In the genomic region with DNA sequence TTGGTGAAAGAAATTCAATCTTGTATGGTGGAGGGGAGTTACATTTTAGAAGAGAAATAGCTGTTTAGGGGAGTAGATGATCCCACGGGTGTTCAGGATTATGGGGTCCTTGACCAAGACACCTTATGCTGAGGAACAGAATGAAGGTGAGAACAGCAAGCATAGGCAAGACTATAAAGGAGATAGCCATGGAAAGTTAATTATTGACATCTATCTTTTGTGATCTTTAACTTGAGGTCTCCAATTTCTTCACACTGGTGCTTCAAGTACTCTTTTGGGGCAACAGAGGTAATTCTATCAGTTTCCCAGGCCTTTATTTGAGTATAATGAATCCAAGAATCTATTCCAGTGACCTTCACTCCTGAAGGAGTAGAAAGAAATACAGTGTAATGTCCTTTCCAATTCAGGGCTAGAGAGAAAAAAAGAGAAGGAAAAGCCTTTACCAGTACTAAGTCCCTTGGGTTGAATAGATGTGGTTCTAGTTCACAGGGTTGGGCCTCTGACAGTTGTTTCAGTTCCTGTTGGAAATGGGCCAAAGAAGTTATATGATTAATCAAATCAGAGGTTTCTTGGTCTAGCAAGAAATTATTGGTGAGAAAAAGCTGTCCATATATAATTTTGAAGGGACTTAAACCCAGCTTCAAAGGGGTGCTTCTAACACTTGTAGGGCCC, we compare ENCODE assay signal across 22 cellular contexts.
DNase-seq lines count a peak whose midpoint lies in the region; ATAC-seq, FAIRE-seq and TF ChIP-seq lines count a peak whose summit lies in the region.
"Had no signal": no experiment of that assay in that cellular context is flagged by ENCODE, and none has a peak within 500 bp of the region (broad histone marks: within the 10 kb centered on the region; RNA-seq: fewer than 3 reads in every experiment).

No MANE protein-coding gene starts in this region.

- H3K4me2 ChIP-seq in GM12878 (ENCODE audit: control insufficient read depth, insufficient read depth): no peak overlapping the region

- H3K27me3 ChIP-seq in GM12878 (replicated peaks in 1 of 2; ENCODE audit: control insufficient read depth in 2 of 2, insufficient read depth in 2 of 2, low read length in 1 of 2): no peaks in the 10 kb centered on the region
- no peaks in the 10 kb centered on the region for H3K27me3 ChIP-seq in left ventricle myocardium inferior (ENCODE audit: low read depth)

- no peak for TF ChIP-seq RAD21 in GM12878 (IDR thresholded peaks at IDR 0.05; ENCODE audit: insufficient read depth, low read depth, low read length)

- peaks cover 8% of the 10 kb centered on the region for H3K9me3 Mint-ChIP-seq in activated T-helper 1 cell treated with anti-CD3 and anti-CD28 coated beads, Interleukin-12 subunit alpha, Interleukin-12 subunit beta, Interleukin-2, Interleukin-4 antibody, amounts not matched to agents 30 ng/mL and 10 ng/mL and 1 ng/mL, durations not matched to agents 14 hours and 24 hours and 36 hours

- no peaks in the 10 kb centered on the region for H3K79me2 ChIP-seq in GM12878 (ENCODE audit: control insufficient read depth, insufficient read depth, low read length)

- no peak overlapping the region for H3K4me3 Mint-ChIP-seq in activated T-helper 1 cell treated with anti-CD3 and anti-CD28 coated beads, Interleukin-12 subunit alpha, Interleukin-12 subunit beta, Interleukin-2, Interleukin-4 antibody, amounts not matched to agents 30 ng/mL and 10 ng/mL and 1 ng/mL, durations not matched to agents 14 hours and 24 hours and 36 hours
- H3K4me3 Mint-ChIP-seq: naive thymus-derived CD8-positive, alpha-beta T cell had no signal

- TF ChIP-seq POLR2A in GM12878 (IDR thresholded peaks at IDR 0.05; ENCODE audit: low read depth, low read length): no peak

- H3K9me3 ChIP-seq in GM12878 (replicated peaks; ENCODE audit: control insufficient read depth, insufficient read depth, low read length) (no peaks in the 10 kb centered on the region), left ventricle myocardium inferior (replicated peaks) (peaks cover 36% of the 10 kb centered on the region)

- H3K4me3 ChIP-seq in GM12878 (no peak overlapping the region), left ventricle myocardium inferior (no peak overlapping the region)
- H3K4me3 ChIP-seq: SK-N-MC had no signal

- H3K36me3 ChIP-seq in GM12878 (ENCODE audit: control insufficient read depth in 2 of 2, insufficient read depth in 2 of 2, low read length in 1 of 2): no peaks in the 10 kb centered on the region
- H3K36me3 ChIP-seq in left ventricle myocardium inferior: no peaks in the 10 kb centered on the region

- H3K36me3 Mint-ChIP-seq in activated T-helper 1 cell treated with anti-CD3 and anti-CD28 coated beads, Interleukin-12 subunit alpha, Interleukin-12 subunit beta, Interleukin-2, Interleukin-4 antibody, amounts not matched to agents 30 ng/mL and 10 ng/mL and 1 ng/mL, durations not matched to agents 14 hours and 24 hours and 36 hours (ENCODE audit: low read depth): no peaks in the 10 kb centered on the region
- H3K36me3 Mint-ChIP-seq: naive thymus-derived CD8-positive, alpha-beta T cell had no signal

- POLR2A ChIA-PET in GM12878 (lab: Charles Lee): no interaction called here

- intact Hi-C loops in GM12878 (cut with micrococcal nuclease; ENCODE audit: unreplicated experiment): no loop called here
- intact Hi-C loops in left ventricle myocardium inferior (cut with micrococcal nuclease): no loop called here
- intact Hi-C loops in activated T-helper 1 cell treated with anti-CD3 and anti-CD28 coated beads, Interleukin-12 subunit alpha, Interleukin-12 subunit beta, Interleukin-2, Interleukin-4 antibody, amounts not matched to agents 30 ng/mL and 10 ng/mL and 1 ng/mL, durations not matched to agents 14 hours and 24 hours and 36 hours (cut with micrococcal nuclease): no loop called here

- no peak for TF ChIP-seq EP300 in GM12878 (IDR thresholded peaks at IDR 0.05; ENCODE audit: borderline replicate concordance in 1 of 2, control insufficient read depth in 1 of 2, low read depth in 2 of 2, low read length in 2 of 2)

- H3K27ac Mint-ChIP-seq in activated T-helper 1 cell treated with anti-CD3 and anti-CD28 coated beads, Interleukin-12 subunit alpha, Interleukin-12 subunit beta, Interleukin-2, Interleukin-4 antibody, amounts not matched to agents 30 ng/mL and 10 ng/mL and 1 ng/mL, durations not matched to agents 14 hours and 24 hours and 36 hours: no peak overlapping the region
- H3K27ac Mint-ChIP-seq: naive thymus-derived CD8-positive, alpha-beta T cell had no signal

- H3K27ac ChIP-seq in GM12878 (ENCODE audit: control insufficient read depth, insufficient read depth): no peak overlapping the region
- H3K27ac ChIP-seq in left ventricle myocardium inferior (replicated peaks): no peak overlapping the region
- H3K27ac ChIP-seq: SK-N-MC had no signal

- 0% methylated on average over 1 of the region's 1 CpG for WGBS in GM12878 (ENCODE audit: insufficient coverage, insufficient replicate concordance, low lambda C conversion rate, missing lambda C conversion rate)

- BruUV-seq in GM12878 (replicated peaks; lab: Mats Ljungman, UMichigan): no TSS peak

- H2AFZ ChIP-seq in GM12878 (ENCODE audit: control insufficient read depth, low read depth, low read length): no peak overlapping the region

- DNase-seq in GM12878 (ENCODE audit: low read depth, low spot score): no peak
- DNase-seq in left ventricle myocardium inferior: no peak
- no peak for DNase-seq in NCI-H1048 (lab: John Stamatoyannopoulos, UW)
- no peak for DNase-seq in activated T-helper 1 cell treated with anti-CD3 and anti-CD28 coated beads, Interleukin-12 subunit alpha, Interleukin-12 subunit beta, Interleukin-2, Interleukin-4 antibody, amounts not matched to agents 30 ng/mL and 10 ng/mL and 1 ng/mL, durations not matched to agents 14 hours and 24 hours and 36 hours (ENCODE audit: low spot score)
- DNase-seq: activated CD4-positive, alpha-beta T cell treated with anti-CD3 and anti-CD28 coated beads for 48 hours; activated CD8-positive, alpha-beta memory T cell treated with anti-CD3 and anti-CD28 coated beads, Interleukin-2, amount 50 U/mL, for 4 hours; activated gamma-delta T cell treated with Interleukin-2 at 50 U/mL for 16 hours; cerebellar nuclear complex; EL; mammary epithelial cell; naive thymus-derived CD8-positive, alpha-beta T cell; NCI-H2081; NCI-H526 treated with DMSO at 0.1 percent for 48 hours; stimulated activated CD4-positive, alpha-beta T cell treated with anti-CD3 and anti-CD28 coated beads, Interleukin-4, amount 100 ng/mL, for 1 hour; substantia nigra; T1000 had no signal

- RAD21 ChIA-PET in GM12878 (lab: Charles Lee; ENCODE audit: unreplicated experiment): no interaction called here

- SMC1A ChIA-PET in GM12878 (lab: Charles Lee; ENCODE audit: uncharacterized antibody, unreplicated experiment): interaction anchor here (1.3 kb wide), 1 partner anchor 10 kb away, joined by 3 read pairs; no protein-coding TSS in a partner anchor

- CTCF ChIA-PET in GM12878 (lab: Yijun Ruan, JAX): no interaction called here

- no peak for TF ChIP-seq CTCF in GM12878 (IDR thresholded peaks at IDR 0.05 in 2 of 3, conservative IDR thresholded peaks at IDR 0.05 in 1 of 3; ENCODE audit: control insufficient read depth in 2 of 3, extremely low read depth in 1 of 3, insufficient read depth in 1 of 3, low read depth in 3 of 3, low read length in 3 of 3)
- TF ChIP-seq CTCF in left ventricle myocardium inferior (IDR thresholded peaks at IDR 0.05; ENCODE audit: borderline replicate concordance): no peak

- H3K4me1 Mint-ChIP-seq in activated T-helper 1 cell treated with anti-CD3 and anti-CD28 coated beads, Interleukin-12 subunit alpha, Interleukin-12 subunit beta, Interleukin-2, Interleukin-4 antibody, amounts not matched to agents 30 ng/mL and 10 ng/mL and 1 ng/mL, durations not matched to agents 14 hours and 24 hours and 36 hours (ENCODE audit: low read depth): no peaks in the 10 kb centered on the region

- no peak for FAIRE-seq in GM12878 (lab: Jason Lieb, UNC)
- FAIRE-seq: islet of Langerhans had no signal

- in situ Hi-C loops in GM12878 (cut with MboI): no loop called here

- H3K4me1 ChIP-seq in GM12878 (ENCODE audit: control insufficient read depth, insufficient read depth, low read length) (no peaks in the 10 kb centered on the region), left ventricle myocardium inferior (no peaks in the 10 kb centered on the region)

- H3K27me3 Mint-ChIP-seq in activated T-helper 1 cell treated with anti-CD3 and anti-CD28 coated beads, Interleukin-12 subunit alpha, Interleukin-12 subunit beta, Interleukin-2, Interleukin-4 antibody, amounts not matched to agents 30 ng/mL and 10 ng/mL and 1 ng/mL, durations not matched to agents 14 hours and 24 hours and 36 hours (ENCODE audit: insufficient read depth): no peaks in the 10 kb centered on the region
- H3K27me3 Mint-ChIP-seq: naive thymus-derived CD8-positive, alpha-beta T cell had no signal

- H3K9ac ChIP-seq in GM12878 (ENCODE audit: control insufficient read depth, insufficient read depth, low read length): no peak overlapping the region

- no peaks in the 10 kb centered on the region for H4K20me1 ChIP-seq in GM12878 (ENCODE audit: control insufficient read depth, insufficient read depth)

- ATAC-seq in GM18870 (IDR thresholded peaks at IDR 0.05; ENCODE audit: unreplicated experiment) (peak; percentile 50), GM21737 (IDR thresholded peaks at IDR 0.05; ENCODE audit: unreplicated experiment) (peak; percentile 74), HG03354 (IDR thresholded peaks at IDR 0.05; ENCODE audit: poor library complexity, severe bottlenecking, unreplicated experiment) (peak; percentile 81), GM12878 (peak; percentile 89)
- ATAC-seq: naive thymus-derived CD8-positive, alpha-beta T cell; Panc1 had no signal

TF ChIP-seq in GM12878, 131 proteins besides CTCF, POLR2A, EP300 and RAD21 (continues in another document):
- TF ChIP-seq NR2F1 (conservative IDR thresholded peaks at IDR 0.05) (0 out of 2 replicates have a peak, but pooled peaks have one; percentile 27), IKZF2 (IDR thresholded peaks at IDR 0.05) (peak; percentile 41 to 56; a peak in 3 of 4 replicates), MTA2 (IDR thresholded peaks at IDR 0.05; ENCODE audit: low read depth) (peak; percentile 47; the same call in 1 of the 2 replicates), SPI1 (IDR thresholded peaks at IDR 0.05; ENCODE audit: borderline replicate concordance, insufficient read depth, low read depth, low read length) (peak; percentile 69), SMAD1 (IDR thresholded peaks at IDR 0.05; ENCODE audit: low read depth, partially characterized antibody) (peak; percentile 72), KLF5 (IDR thresholded peaks at IDR 0.05; ENCODE audit: partially characterized antibody) (no peak)
- TF ChIP-seq, protein P1, sequence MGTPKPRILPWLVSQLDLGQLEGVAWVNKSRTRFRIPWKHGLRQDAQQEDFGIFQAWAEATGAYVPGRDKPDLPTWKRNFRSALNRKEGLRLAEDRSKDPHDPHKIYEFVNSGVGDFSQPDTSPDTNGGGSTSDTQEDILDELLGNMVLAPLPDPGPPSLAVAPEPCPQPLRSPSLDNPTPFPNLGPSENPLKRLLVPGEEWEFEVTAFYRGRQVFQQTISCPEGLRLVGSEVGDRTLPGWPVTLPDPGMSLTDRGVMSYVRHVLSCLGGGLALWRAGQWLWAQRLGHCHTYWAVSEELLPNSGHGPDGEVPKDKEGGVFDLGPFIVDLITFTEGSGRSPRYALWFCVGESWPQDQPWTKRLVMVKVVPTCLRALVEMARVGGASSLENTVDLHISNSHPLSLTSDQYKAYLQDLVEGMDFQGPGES (IDR thresholded peaks at IDR 0.05): no peak
